Comparison of ENCODE assay signal across 8 cellular contexts in genomic region chr20:63830821-63831593, GRCh38. TPM values are rescaled to one million over a fixed set of nuclear protein-coding genes. Genes with fewer than 3 reads are reported as not detected.
DNase-seq lines count a peak whose midpoint lies in the region; ATAC-seq and TF ChIP-seq lines count a peak whose summit lies in the region.

ZBTB46 (minus strand) TSS chr20:63831264; CDS start chr20:63790757, 40,507 bp downstream.

- peak within 1 kb of the TSS; percentile 72 for H3K4me3 Mint-ChIP-seq in activated T-cell treated with anti-CD3 and anti-CD28 coated beads, Interleukin-2, amount 50 U/mL, for 24 hours
- peak within 1 kb of the TSS; percentile 93 for H3K4me3 Mint-ChIP-seq in natural killer cell treated with Interleukin-12 subunit alpha and Interleukin-12 subunit beta and Interleukin-15 and Interleukin-18, amount 100 ng/mL, for 72 hours

- no peaks in the 10 kb centered on the region for H3K36me3 Mint-ChIP-seq in activated T-cell treated with anti-CD3 and anti-CD28 coated beads, Interleukin-2, amount 50 U/mL, for 24 hours (ENCODE audit: low read depth)
- H3K36me3 Mint-ChIP-seq in natural killer cell treated with Interleukin-12 subunit alpha and Interleukin-12 subunit beta and Interleukin-15 and Interleukin-18, amount 100 ng/mL, for 72 hours: peaks cover 6% of the 10 kb centered on the region

- H3K27ac Mint-ChIP-seq in activated T-cell treated with anti-CD3 and anti-CD28 coated beads, Interleukin-2, amount 50 U/mL, for 24 hours: no peak within 1 kb of the TSS
- H3K27ac Mint-ChIP-seq in natural killer cell treated with Interleukin-12 subunit alpha and Interleukin-12 subunit beta and Interleukin-15 and Interleukin-18, amount 100 ng/mL, for 72 hours: peak within 1 kb of the TSS; percentile 12 to 68

- no peak for TF ChIP-seq CTCF in VCaP (conservative IDR thresholded peaks at IDR 0.05)
- TF ChIP-seq CTCF in fibroblast of the aortic adventitia (IDR thresholded peaks at IDR 0.05; ENCODE audit: insufficient read depth, low read length): no peak

- no peak for DNase-seq in activated T-cell treated with anti-CD3 and anti-CD28 coated beads, Interleukin-2, amount 50 U/mL, for 24 hours
- no peak for DNase-seq in activated T-cell treated with anti-CD3 and anti-CD28 coated beads, Interleukin-2, amount 50 U/mL, for 1 hour
- no peak for DNase-seq in fibroblast of the aortic adventitia (ENCODE audit: low read depth)
- DNase-seq in natural killer cell treated with Interleukin-12 subunit alpha and Interleukin-12 subunit beta and Interleukin-15 and Interleukin-18, amount 100 ng/mL, for 72 hours (ENCODE audit: low spot score): peak; percentile 76

- ATAC-seq in HG03432 (IDR thresholded peaks at IDR 0.05; ENCODE audit: unreplicated experiment) (peak; percentile 58), HG03045 (IDR thresholded peaks at IDR 0.05; ENCODE audit: unreplicated experiment) (no peak), HG02840 (IDR thresholded peaks at IDR 0.05; ENCODE audit: low FRiP score, unreplicated experiment) (no peak)
- peak; percentile 86 to 91 for ATAC-seq in natural killer cell treated with Interleukin-12 subunit alpha and Interleukin-12 subunit beta and Interleukin-15 and Interleukin-18, amount 100 ng/mL, for 72 hours

- H3K4me1 Mint-ChIP-seq in activated T-cell treated with anti-CD3 and anti-CD28 coated beads, Interleukin-2, amount 50 U/mL, for 24 hours (ENCODE audit: low read depth): peaks cover 20% of the 10 kb centered on the region
- H3K4me1 Mint-ChIP-seq in natural killer cell treated with Interleukin-12 subunit alpha and Interleukin-12 subunit beta and Interleukin-15 and Interleukin-18, amount 100 ng/mL, for 72 hours (ENCODE audit: low read depth in 2 of 2): peaks cover 7 to 10% of the 10 kb centered on the region in 2 donors

- H3K27ac ChIP-seq in VCaP: peak within 1 kb of the TSS; percentile 48; the same call in 1 of the 2 replicates

- no peaks in the 10 kb centered on the region for H3K9me3 Mint-ChIP-seq in activated T-cell treated with anti-CD3 and anti-CD28 coated beads, Interleukin-2, amount 50 U/mL, for 24 hours
- no peaks in the 10 kb centered on the region for H3K9me3 Mint-ChIP-seq in natural killer cell treated with Interleukin-12 subunit alpha and Interleukin-12 subunit beta and Interleukin-15 and Interleukin-18, amount 100 ng/mL, for 72 hours

- H3K4me3 ChIP-seq in fibroblast of the aortic adventitia (ENCODE audit: low read depth, low read length): peak within 1 kb of the TSS; percentile 62

- peaks cover 54% of the 10 kb centered on the region for H3K27me3 Mint-ChIP-seq in activated T-cell treated with anti-CD3 and anti-CD28 coated beads, Interleukin-2, amount 50 U/mL, for 24 hours
- peaks cover 15 to 20% of the 10 kb centered on the region in 2 donors for H3K27me3 Mint-ChIP-seq in natural killer cell treated with Interleukin-12 subunit alpha and Interleukin-12 subunit beta and Interleukin-15 and Interleukin-18, amount 100 ng/mL, for 72 hours

RNA-seq across cellular contexts. Expression of gene ZBTB46, which starts in this region (rescaled TPM):
- 1.1 and 2.9 TPM in 2 replicates for total RNA-seq in fibroblast of the aortic adventitia (ENCODE audit: low replicate concordance)
- total RNA-seq in natural killer cell treated with Interleukin-12 subunit alpha and Interleukin-12 subunit beta and Interleukin-15 and Interleukin-18, amount 100 ng/mL, for 72 hours: 1 to 10 TPM in 1 of 2 donors, under 1 TPM in 1; 0.25 to 1.2 TPM

Comparison
In these comparisons a context has a peak if more than half of its experiments do, and no peak if none do; other contexts are left out.
1. ATAC-seq: peak in HG03432 (single experiment) and natural killer cell treated with Interleukin-12 subunit alpha and Interleukin-12 subunit beta and Interleukin-15 and Interleukin-18, amount 100 ng/mL, for 72 hours (2 of 2); none in HG03045 (single experiment) and HG02840 (single experiment).